Comparison of ENCODE assay signal across 34 cellular contexts in the genomic region with DNA sequence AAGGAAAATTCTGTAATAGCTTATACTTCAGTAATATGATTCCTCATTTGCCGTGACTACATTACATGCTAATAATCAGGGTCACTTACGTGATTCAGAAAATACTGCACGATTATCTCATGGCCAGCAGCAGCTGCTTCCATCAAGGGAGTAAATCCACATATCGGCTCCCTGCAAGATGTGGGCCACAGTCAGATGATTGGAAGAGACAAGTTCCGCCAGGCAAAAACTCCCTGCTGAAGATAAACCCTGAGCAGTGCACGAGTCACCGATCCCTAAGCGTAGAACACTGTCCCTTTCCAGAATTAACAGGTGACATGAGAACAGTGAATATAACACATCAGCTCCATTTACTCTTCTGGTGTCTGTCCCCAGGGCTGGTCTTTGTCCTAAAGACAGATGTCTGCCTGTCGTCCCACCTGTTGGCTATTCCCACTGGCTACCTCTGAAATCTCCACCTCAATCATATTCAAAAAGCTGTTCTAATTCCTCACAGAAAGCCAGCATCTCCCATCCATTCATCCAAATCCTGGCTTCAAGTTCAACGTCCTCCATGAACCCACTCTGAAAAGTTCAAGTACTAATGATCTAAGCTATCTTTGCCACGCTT. TPM values are rescaled to one million over a fixed set of nuclear protein-coding genes. Genes with fewer than 3 reads are reported as not detected.
"Had no signal": no experiment of that assay in that cellular context is flagged by ENCODE, and none has a peak within 500 bp of the region (broad histone marks: within the 10 kb centered on the region; RNA-seq: fewer than 3 reads in every experiment).

No MANE protein-coding gene starts in this region.

- H3K4me3 ChIP-seq: adrenal gland, body of pancreas, breast epithelium, Peyer's patch had no signal

- H3K27ac ChIP-seq: adrenal gland, body of pancreas, breast epithelium, Peyer's patch, WERI-Rb-1 had no signal

- ATAC-seq: activated naive CD4-positive, alpha-beta T cell treated with anti-CD3 and anti-CD28 coated beads, Interleukin-2, amount 50 U/mL, for 72 hours; activated T-cell treated with anti-CD3 and anti-CD28 coated beads, Interleukin-2, amount 50 U/mL, for 72 hours; activated T-helper 17 cell treated with anti-CD3 and anti-CD28 coated beads, Interleukin-2, amount 50 U/mL, for 72 hours; body of pancreas; PC-3 had no signal

- H3K9me3 ChIP-seq: adrenal gland, body of pancreas, breast epithelium, Peyer's patch had no signal

- H3K27me3 ChIP-seq: adrenal gland, body of pancreas, breast epithelium, Peyer's patch had no signal

- H3K36me3 ChIP-seq: breast epithelium had no signal

- DNase-seq: activated CD4-positive, alpha-beta memory T cell treated with anti-CD3 and anti-CD28 coated beads, Interleukin-2, amount 10 ng/mL, durations not matched to agents 7 days and 5 days; activated CD4-positive, alpha-beta T cell treated with anti-CD3 and anti-CD28 coated beads for 1 hour; activated CD4-positive, alpha-beta T cell treated with anti-CD3 and anti-CD28 coated beads for 48 hours; activated CD4-positive, CD25-positive, alpha-beta regulatory T cell; activated effector memory CD4-positive, alpha-beta T cell treated with anti-CD3 and anti-CD28 coated beads, Interleukin-2, amount 50 U/mL, for 16 hours; activated naive CD4-positive, alpha-beta T cell; activated T-cell treated with anti-CD3 and anti-CD28 coated beads, Interleukin-2, amount 50 U/mL, for 1 hour; activated T-cell treated with anti-CD3 and anti-CD28 coated beads, Interleukin-2, amount 50 U/mL, for 72 hours; adrenal gland; body of pancreas; caudate nucleus; cerebellar nuclear complex; NCI-H1092 treated with DMSO at 0.1 percent for 48 hours; NCI-H1417; NCI-H146; NCI-H187; NCI-H2029 treated with DMSO at 0.1 percent for 48 hours; NCI-H2107; NCI-H2171 treated with DMSO at 0.1 percent for 48 hours; NCI-H345; NCI-H524 treated with DMSO at 0.1 percent for 48 hours; NK-92 treated with Interleukin-12 subunit alpha and Interleukin-12 subunit beta, amount 100 ng/mL, for 24 hours; PC-3; Peyer's patch; RPMI8226; SHP77 treated with DMSO at 0.1 percent for 48 hours; SW 1271; T1000; WERI-Rb-1 had no signal

- H3K4me1 ChIP-seq: adrenal gland, body of pancreas, breast epithelium, Peyer's patch had no signal

- FAIRE-seq: astrocyte had no signal

RNA-seq across cellular contexts. Expression of a gene that starts 9.6 kb away (rescaled TPM):
- total RNA-seq: activated CD4-positive, alpha-beta memory T cell treated with anti-CD3 and anti-CD28 coated beads, Interleukin-2, amount 10 ng/mL, durations not matched to agents 7 days and 5 days; activated T-helper 17 cell treated with anti-CD3 and anti-CD28 coated beads, Interleukin-2, amount 50 U/mL, for 72 hours; Peyer's patch; T-helper 1 cell treated with Interleukin-12 subunit alpha and Interleukin-12 subunit beta and Interleukin-4 antibody, amounts not matched to agents 30 ng/mL and 1 ng/mL, for 36 hours had no signal
